5 cellular contexts compared by ENCODE assay signal in the genomic region with DNA sequence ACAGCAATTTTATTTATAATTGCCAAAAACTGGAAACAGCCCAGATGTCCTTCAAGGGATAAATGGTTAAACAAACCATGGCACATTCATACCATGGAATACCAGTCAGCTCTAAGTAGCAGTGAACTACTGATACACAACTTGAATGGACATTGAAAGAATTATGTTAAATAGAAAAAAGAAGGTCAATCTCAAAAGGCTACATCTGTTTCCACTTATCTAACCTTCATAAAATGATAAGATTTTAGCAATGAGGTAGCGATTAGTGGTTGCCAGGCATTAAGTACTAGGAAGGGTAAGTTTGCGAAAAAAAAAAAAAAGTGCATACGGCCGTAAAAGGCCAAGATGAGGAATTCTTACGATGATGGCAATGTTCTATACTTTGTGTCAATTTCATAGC.
"Had no signal": no experiment of that assay in that cellular context is flagged by ENCODE, and none has a peak within 500 bp of the region (broad histone marks: within the 10 kb centered on the region; RNA-seq: fewer than 3 reads in every experiment).

No MANE protein-coding gene starts in this region.

- H3K4me3 Mint-ChIP-seq: H9 had no signal

- H3K27ac Mint-ChIP-seq: H9 had no signal

- H3K27ac ChIP-seq: GM23248 had no signal

- ATAC-seq: K562 had no signal

- DNase-seq: GM23248, H9, HCEC 1CT, IMR-90 had no signal

- H3K4me3 ChIP-seq: GM23248, K562 had no signal

- H2AFZ ChIP-seq: GM23248 had no signal
